ENCODE assay signal across 10 cellular contexts in genomic region chr11:17770048-17770652, GRCh38. TPM values are rescaled to one million over a fixed set of nuclear protein-coding genes. Genes with fewer than 3 reads are reported as not detected.
DNase-seq lines count a peak whose midpoint lies in the region; ATAC-seq and TF ChIP-seq lines count a peak whose summit lies in the region.
"Had no signal": no experiment of that assay in that cellular context is flagged by ENCODE, and none has a peak within 500 bp of the region (broad histone marks: within the 10 kb centered on the region; RNA-seq: fewer than 3 reads in every experiment).

No MANE protein-coding gene starts in this region.

- H3K4me3 ChIP-seq in fibroblast of pulmonary artery (replicated peaks; ENCODE audit: low read depth, low read length) (no peak overlapping the region), smooth muscle cell (no peak overlapping the region)

- ATAC-seq in HG02571 (IDR thresholded peaks at IDR 0.05; ENCODE audit: unreplicated experiment) = no peak

- H3K27me3 ChIP-seq in smooth muscle cell (ENCODE audit: low read depth) = no peaks in the 10 kb centered on the region

- H3K4me1 ChIP-seq in smooth muscle cell (ENCODE audit: low read depth) = peaks cover 13% of the 10 kb centered on the region

- H4K20me1 ChIP-seq in smooth muscle cell (ENCODE audit: low read depth) = no peaks in the 10 kb centered on the region

- no peaks in the 10 kb centered on the region for H3F3A ChIP-seq in smooth muscle cell (ENCODE audit: low read depth)

- 90% methylated on average over 9 of the region's 9 CpGs for WGBS in smooth muscle cell (ENCODE audit: low lambda C conversion rate)

- no peaks in the 10 kb centered on the region for H3K36me3 ChIP-seq in smooth muscle cell (ENCODE audit: low read depth)

- H3K9me3 ChIP-seq in smooth muscle cell (replicated peaks; ENCODE audit: low read depth) = no peaks in the 10 kb centered on the region

- H2AFZ ChIP-seq in smooth muscle cell (ENCODE audit: low read depth) = no peak overlapping the region

- DNase-seq in stimulated activated CD4-positive, alpha-beta T cell treated with anti-CD3 and anti-CD28 coated beads, Interleukin-15, amount 100 ng/mL, for 24 hours = peak; percentile 12
- DNase-seq in stimulated activated CD4-positive, alpha-beta T cell treated with anti-CD3 and anti-CD28 coated beads, Interleukin-1b, Interleukin-23, amount 100 ng/mL, for 48 hours = no peak
- DNase-seq in NCI-H774 (lab: John Stamatoyannopoulos, UW) = peak; percentile 10
- DNase-seq in fibroblast of pulmonary artery (ENCODE audit: low read depth) = no peak
- no peak for DNase-seq in cerebellum (ENCODE audit: low spot score)
- DNase-seq in smooth muscle cell (lab: John Stamatoyannopoulos, UW; ENCODE audit: unreplicated experiment) = no peak
- DNase-seq in NCI-H345 treated with DMSO at 0.1 percent for 48 hours (lab: John Stamatoyannopoulos, UW; ENCODE audit: unreplicated experiment) = no peak
- DNase-seq: DMS79 had no signal

- no peak overlapping the region for H3K4me2 ChIP-seq in smooth muscle cell

- H3K9ac ChIP-seq in smooth muscle cell (ENCODE audit: low read depth) = no peak overlapping the region

- H3K79me2 ChIP-seq in smooth muscle cell (ENCODE audit: low read depth) = no peaks in the 10 kb centered on the region

- TF ChIP-seq CTCF in fibroblast of pulmonary artery (IDR thresholded peaks at IDR 0.05; ENCODE audit: low read length, missing control alignments) (peak; percentile 1), smooth muscle cell (IDR thresholded peaks at IDR 0.05; ENCODE audit: borderline replicate concordance, insufficient read depth, poor library complexity, severe bottlenecking) (no peak)

- H3K27ac ChIP-seq in smooth muscle cell (ENCODE audit: low read depth) = no peak overlapping the region

RNA-seq across cellular contexts. Expression of gene KCNC1, which starts 35.6 kb away (rescaled TPM):
- 16.8 TPM for total RNA-seq in cerebellum
- total RNA-seq in smooth muscle cell = 0.18 TPM in 1 of 2 replicates, not detected in the other
- polyA plus RNA-seq in smooth muscle cell = 0.30 TPM in 1 of 2 replicates, not detected in the other
- total RNA-seq: T-helper 1 cell treated with Interleukin-12 subunit alpha and Interleukin-12 subunit beta and Interleukin-4 antibody, amounts not matched to agents 30 ng/mL and 1 ng/mL, for 36 hours had no signal

RNA-seq across cellular contexts. Expression of gene MYOD1, which starts 50.8 kb away (rescaled TPM):
- not detected for total RNA-seq in cerebellum
- not detected in 2 replicates for total RNA-seq in smooth muscle cell
- not detected in 2 replicates for polyA plus RNA-seq in smooth muscle cell
- total RNA-seq: T-helper 1 cell treated with Interleukin-12 subunit alpha and Interleukin-12 subunit beta and Interleukin-4 antibody, amounts not matched to agents 30 ng/mL and 1 ng/mL, for 36 hours had no signal

Comparison
In these comparisons a context has a peak if more than half of its experiments do, and no peak if none do; other contexts are left out.
1. DNase-seq: peak in stimulated activated CD4-positive, alpha-beta T cell treated with anti-CD3 and anti-CD28 coated beads, Interleukin-15, amount 100 ng/mL, for 24 hours (single experiment) and NCI-H774 (single experiment); none in stimulated activated CD4-positive, alpha-beta T cell treated with anti-CD3 and anti-CD28 coated beads, Interleukin-1b, Interleukin-23, amount 100 ng/mL, for 48 hours (single experiment), fibroblast of pulmonary artery (single experiment), cerebellum (single experiment), smooth muscle cell (single experiment) and NCI-H345 treated with DMSO at 0.1 percent for 48 hours (single experiment).
2. RNA of gene KCNC1, which starts 35.6 kb away (total RNA-seq): 16.8 TPM in cerebellum (single experiment); 0.18 TPM in smooth muscle cell; every median in the first group is over 10 times any median in the second.